ENCODE assay signal across 27 cellular contexts in genomic region chr14:93566065-93566693, GRCh38.
"Had no signal": no experiment of that assay in that cellular context is flagged by ENCODE, and none has a peak within 500 bp of the region (broad histone marks: within the 10 kb centered on the region; RNA-seq: fewer than 3 reads in every experiment).

No MANE protein-coding gene starts in this region.

- H3K27ac ChIP-seq: colonic mucosa, esophagus muscularis mucosa, foreskin keratinocyte, gastroesophageal sphincter, heart right ventricle, ovary, psoas muscle, right lobe of liver, suprapubic skin, transverse colon, vagina had no signal

- DNase-seq: colonic mucosa; effector CD8-positive, alpha-beta T cell; foreskin keratinocyte; heart right ventricle; hypothalamus; mesenchymal stem cell; midbrain; naive thymus-derived CD4-positive, alpha-beta T cell; nucleus accumbens; ovary; posterior cingulate gyrus; psoas muscle; right lobe of liver; small intestine; stimulated activated CD4-positive, alpha-beta T cell treated with anti-CD3 and anti-CD28 coated beads, Interleukin-12 subunit alpha, Interleukin-12 subunit beta, amount 100 ng/mL, for 4 hours; stimulated activated CD4-positive, alpha-beta T cell treated with anti-CD3 and anti-CD28 coated beads, Interleukin-1b, Interleukin-23, amount 100 ng/mL, for 48 hours; stimulated activated CD4-positive, alpha-beta T cell treated with anti-CD3 and anti-CD28 coated beads, Interleukin-4, amount 100 ng/mL, for 1 hour; stimulated activated CD8-positive, alpha-beta memory T cell treated with anti-CD3 and anti-CD28 coated beads, Interleukin-4, amount 100 ng/mL, for 48 hours; stimulated activated naive CD4-positive, alpha-beta T cell; stimulated activated naive CD8-positive, alpha-beta T cell treated with anti-CD3 and anti-CD28 coated beads, Interleukin-15, amount 100 ng/mL, for 72 hours; transverse colon had no signal

- H3K36me3 Mint-ChIP-seq: naive thymus-derived CD4-positive, alpha-beta T cell had no signal

- H3K4me3 ChIP-seq: colonic mucosa, esophagus muscularis mucosa, gastroesophageal sphincter, heart right ventricle, ovary, psoas muscle, right lobe of liver, suprapubic skin, transverse colon, vagina had no signal

- ATAC-seq: foreskin keratinocyte; gastroesophageal sphincter; naive thymus-derived CD4-positive, alpha-beta T cell; psoas muscle; right lobe of liver; stimulated activated naive CD8-positive, alpha-beta T cell treated with anti-CD3 and anti-CD28 coated beads, Interleukin-15, amount 100 ng/mL, for 72 hours had no signal

- H3K4me3 Mint-ChIP-seq: dendritic cell treated with granulocyte-macrophage colony-stimulating factor and Interleukin-4, amounts not matched to agents 40 ng/mL and 50 ng/mL, for 4 days; naive thymus-derived CD4-positive, alpha-beta T cell; nephron; stimulated activated naive CD8-positive, alpha-beta T cell treated with anti-CD3 and anti-CD28 coated beads, Interleukin-15, amount 100 ng/mL, for 72 hours had no signal

- H3K9me3 Mint-ChIP-seq: dendritic cell treated with granulocyte-macrophage colony-stimulating factor and Interleukin-4, amounts not matched to agents 40 ng/mL and 50 ng/mL, for 4 days; nephron; stimulated activated naive CD8-positive, alpha-beta T cell treated with anti-CD3 and anti-CD28 coated beads, Interleukin-15, amount 100 ng/mL, for 72 hours had no signal

- H3K27ac Mint-ChIP-seq: dendritic cell treated with granulocyte-macrophage colony-stimulating factor and Interleukin-4, amounts not matched to agents 40 ng/mL and 50 ng/mL, for 4 days; naive thymus-derived CD4-positive, alpha-beta T cell; nephron had no signal

- H3K36me3 ChIP-seq: colonic mucosa, esophagus muscularis mucosa, gastroesophageal sphincter, heart right ventricle, ovary, right lobe of liver, suprapubic skin, transverse colon, vagina had no signal

- H3K27me3 ChIP-seq: colonic mucosa, esophagus muscularis mucosa, foreskin keratinocyte, gastroesophageal sphincter, ovary, right lobe of liver, suprapubic skin, transverse colon, vagina had no signal

- H3K4me1 ChIP-seq: colonic mucosa, esophagus muscularis mucosa, foreskin keratinocyte, gastroesophageal sphincter, heart right ventricle, psoas muscle, right lobe of liver, suprapubic skin, transverse colon, vagina had no signal

- H3K4me1 Mint-ChIP-seq: naive thymus-derived CD4-positive, alpha-beta T cell; stimulated activated naive CD8-positive, alpha-beta T cell treated with anti-CD3 and anti-CD28 coated beads, Interleukin-15, amount 100 ng/mL, for 72 hours had no signal

- H3K9me3 ChIP-seq: colonic mucosa, esophagus muscularis mucosa, gastroesophageal sphincter, heart right ventricle, ovary, psoas muscle, right lobe of liver, suprapubic skin, transverse colon, vagina had no signal
